In the genomic region with DNA sequence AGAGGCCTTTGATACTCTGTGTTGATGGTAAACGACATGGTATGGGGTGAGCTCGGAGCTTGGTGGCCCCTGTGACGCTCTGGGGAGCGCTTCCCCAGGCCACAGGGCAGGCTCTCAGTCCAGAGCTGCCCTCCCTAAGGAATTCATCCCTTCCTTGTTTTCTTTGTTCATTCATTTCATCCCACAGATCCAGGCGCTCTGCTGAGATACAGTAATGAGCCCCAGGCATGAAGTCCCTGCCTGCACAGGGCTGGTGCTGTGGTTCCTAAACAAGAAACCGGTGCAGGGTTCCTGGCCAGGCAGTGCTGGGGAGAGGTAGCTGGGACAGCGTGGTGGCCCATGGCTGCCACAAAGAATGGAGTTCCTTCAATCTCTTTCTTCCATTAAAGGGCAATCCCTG, we compare ENCODE assay signal across 17 cellular contexts. TPM values are rescaled to one million over a fixed set of nuclear protein-coding genes. Genes with fewer than 3 reads are reported as not detected.
A peak's percentile ranks its signal among the peaks of the same experiment; 100 is the strongest.
DNase-seq lines count a peak whose midpoint lies in the region; ATAC-seq and TF ChIP-seq lines count a peak whose summit lies in the region.
"Had no signal": no experiment of that assay in that cellular context is flagged by ENCODE, and none has a peak within 500 bp of the region (broad histone marks: within the 10 kb centered on the region; RNA-seq: fewer than 3 reads in every experiment).

No MANE protein-coding gene starts in this region.

- no peak overlapping the region for H3K4me3 Mint-ChIP-seq in glutamatergic neuron (ENCODE audit: unreplicated experiment)

- H3K4me3 ChIP-seq in Karpas-422 (ENCODE audit: low read length) (no peak overlapping the region), dorsolateral prefrontal cortex (no peak overlapping the region), neuronal stem cell (ENCODE audit: low read length in 2 of 2) (no peak overlapping the region), tibial nerve (no peak overlapping the region)
- H3K4me3 ChIP-seq: colonic mucosa, hepatocyte had no signal

- TF ChIP-seq CTCF in dorsolateral prefrontal cortex (IDR thresholded peaks at IDR 0.05 in 54 of 56, conservative IDR thresholded peaks at IDR 0.05 in 2 of 56; ENCODE audit: low read depth in 1 of 56, partially characterized antibody in 56 of 56) (no peak), tibial nerve (IDR thresholded peaks at IDR 0.05) (no peak), glutamatergic neuron (IDR thresholded peaks at IDR 0.05; ENCODE audit: partially characterized antibody, unreplicated experiment) (no peak)

- H3K27me3 Mint-ChIP-seq in glutamatergic neuron (ENCODE audit: unreplicated experiment) = peaks cover 4% of the 10 kb centered on the region

- H3K9me3 ChIP-seq in Karpas-422 (ENCODE audit: low read length) (no peaks in the 10 kb centered on the region), neuronal stem cell (replicated peaks in 1 of 2; ENCODE audit: control insufficient read depth in 2 of 2, insufficient read depth in 1 of 2, low read depth in 1 of 2, low read length in 2 of 2) (no peaks in the 10 kb centered on the region), tibial nerve (no peaks in the 10 kb centered on the region)
- H3K9me3 ChIP-seq: colonic mucosa had no signal

- H2BK120ac ChIP-seq in neuronal stem cell (ENCODE audit: low read depth, low read length) = no peak overlapping the region

- no peak overlapping the region for H3K9ac ChIP-seq in Karpas-422 (ENCODE audit: low read length)
- H3K9ac ChIP-seq in neuronal stem cell (ENCODE audit: low read depth, low read length, poor library complexity) = no peak overlapping the region

- no peak overlapping the region for H3K4ac ChIP-seq in neuronal stem cell (ENCODE audit: low read length)

- peaks cover 13% of the 10 kb centered on the region for H3K4me1 Mint-ChIP-seq in glutamatergic neuron (ENCODE audit: low read depth, unreplicated experiment)

- H2BK5ac ChIP-seq in neuronal stem cell (ENCODE audit: low read length) = peak overlapping the region; percentile 14

- H3K79me1 ChIP-seq in neuronal stem cell (ENCODE audit: low read depth, low read length) = peaks cover 30% of the 10 kb centered on the region

- whole genome bisulfite sequencing in neuronal stem cell (ENCODE audit: extremely low coverage in 2 of 2, insufficient read length in 2 of 2, insufficient replicate concordance in 1 of 2), 2 donors = no CpG with 5 or more reads among the region's 7 CpGs
- 40 to 42% methylated on average over 7 of the region's 7 CpGs for WGBS in tibial nerve, 2 donors

- no peak overlapping the region for H3K14ac ChIP-seq in neuronal stem cell (ENCODE audit: low read length)

- intact Hi-C loops in dorsolateral prefrontal cortex (cut with DNase I) = no loop called here

- peaks cover 100% of the 10 kb centered on the region for H3K79me2 ChIP-seq in Karpas-422 (ENCODE audit: low read length)

- H4K20me1 ChIP-seq in Karpas-422 (ENCODE audit: insufficient read depth, low read depth, low read length) = peaks cover 75% of the 10 kb centered on the region

- peaks cover 32% of the 10 kb centered on the region; the same call in 1 of the 2 replicates for H3K36me3 ChIP-seq in Karpas-422 (ENCODE audit: insufficient read depth, low read length)
- peaks cover 3 to 41% of the 10 kb centered on the region in 2 donors for H3K36me3 ChIP-seq in neuronal stem cell (replicated peaks in 1 of 2; ENCODE audit: control insufficient read depth in 2 of 2, insufficient read depth in 2 of 2, low read length in 2 of 2)
- no peaks in the 10 kb centered on the region for H3K36me3 ChIP-seq in tibial nerve
- H3K36me3 ChIP-seq: colonic mucosa had no signal

- H3K36me3 Mint-ChIP-seq in glutamatergic neuron (ENCODE audit: unreplicated experiment) = no peaks in the 10 kb centered on the region

- DNase-seq in Karpas-422 (no peak), dorsolateral prefrontal cortex (no peak), neuronal stem cell (ENCODE audit: low spot score) (no peak), tibial nerve (ENCODE audit: low spot score in 2 of 2) (no peak), glutamatergic neuron (no peak)
- no peak for DNase-seq in effector CD8-positive, alpha-beta T cell (lab: John Stamatoyannopoulos, UW)
- DNase-seq: activated CD4-positive, alpha-beta T cell treated with anti-CD3 and anti-CD28 coated beads for 1 hour; AML-193; anterior cingulate cortex; DMS 273 treated with DMSO at 0.1 percent for 48 hours; NCI-H1694; NCI-H2227 treated with DMSO at 0.1 percent for 48 hours; Right ventricle myocardium superior had no signal

- no peak overlapping the region for H3K23ac ChIP-seq in neuronal stem cell (ENCODE audit: low read depth, low read length, poor library complexity)

- H3K27me3 ChIP-seq in Karpas-422 (ENCODE audit: low read length) (no peaks in the 10 kb centered on the region), dorsolateral prefrontal cortex (no peaks in the 10 kb centered on the region), neuronal stem cell (ENCODE audit: control insufficient read depth in 3 of 3, insufficient read depth in 3 of 3, low read depth in 1 of 3, low read length in 3 of 3) (no peaks in the 10 kb centered on the region), tibial nerve (no peaks in the 10 kb centered on the region)
- H3K27me3 ChIP-seq: colonic mucosa, hepatocyte had no signal

- H2AK5ac ChIP-seq in neuronal stem cell (ENCODE audit: low read depth, low read length) = no peak overlapping the region

- ATAC-seq in HG03039 (IDR thresholded peaks at IDR 0.05; ENCODE audit: unreplicated experiment) = no peak
- ATAC-seq: esophagus mucosa had no signal

- H3K4me1 ChIP-seq in Karpas-422 (ENCODE audit: low read length) = peaks cover 48% of the 10 kb centered on the region
- peaks cover 25 to 44% of the 10 kb centered on the region in 2 donors for H3K4me1 ChIP-seq in neuronal stem cell (ENCODE audit: control insufficient read depth in 2 of 2, insufficient read depth in 1 of 2, low read depth in 1 of 2, low read length in 2 of 2)
- H3K4me1 ChIP-seq in tibial nerve = peaks cover 0 to 100% (median 77%) of the 10 kb centered on the region in 4 donors

- H4K8ac ChIP-seq in neuronal stem cell (ENCODE audit: low read depth, low read length) = no peak overlapping the region

- H2AFZ ChIP-seq in Karpas-422 (ENCODE audit: low read length) (no peak overlapping the region), neuronal stem cell (ENCODE audit: low read length) (no peak overlapping the region)
- H2AFZ ChIP-seq: hepatocyte had no signal

- H4K91ac ChIP-seq in neuronal stem cell (ENCODE audit: low read depth, low read length, poor library complexity) = peak overlapping the region; percentile 40

- H3K18ac ChIP-seq in neuronal stem cell (ENCODE audit: low read length) = no peak overlapping the region

- peak in 1 of 2 donors; percentile 33 for TF ChIP-seq EP300 in tibial nerve (IDR thresholded peaks at IDR 0.05)

- H2BK12ac ChIP-seq in neuronal stem cell (ENCODE audit: low read length) = no peak overlapping the region

- H3K4me2 ChIP-seq in Karpas-422 (ENCODE audit: low read depth, low read length, poor library complexity, severe bottlenecking) (no peak overlapping the region), neuronal stem cell (ENCODE audit: insufficient read depth, low read length, poor library complexity, severe bottlenecking) (no peak overlapping the region)
- H3K4me2 ChIP-seq: hepatocyte had no signal

- no peak overlapping the region for H3K27ac Mint-ChIP-seq in glutamatergic neuron (ENCODE audit: unreplicated experiment)

- H3K9me3 Mint-ChIP-seq in glutamatergic neuron (ENCODE audit: unreplicated experiment) = no peaks in the 10 kb centered on the region

- H3K9me2 ChIP-seq in Karpas-422 (replicated peaks; ENCODE audit: insufficient read depth, low read length) = no peaks in the 10 kb centered on the region

- 0 out of 2 replicates have a peak overlapping the region, but pooled peaks have one; percentile 99 for H3K27ac ChIP-seq in Karpas-422 (ENCODE audit: low read length)
- peak overlapping the region in 31 of 59 donors; percentile 2 to 73 (median 50) for H3K27ac ChIP-seq in dorsolateral prefrontal cortex
- H3K27ac ChIP-seq in neuronal stem cell (replicated peaks; ENCODE audit: low read length) = peak overlapping the region; percentile 19
- H3K27ac ChIP-seq in tibial nerve = peak overlapping the region; percentile 69 to 98 (median 86)
- H3K27ac ChIP-seq: hepatocyte had no signal

- no peak overlapping the region for H2BK15ac ChIP-seq in neuronal stem cell (ENCODE audit: low read length)

- TF ChIP-seq POLR2A in tibial nerve (IDR thresholded peaks at IDR 0.05) = peak in 1 of 2 donors; percentile 13

RNA-seq across cellular contexts. Expression of a gene that starts 14.4 kb away (rescaled TPM):
- total RNA-seq in Karpas-422 (2014; rRNA removed; shearing (Covaris generic); ENCODE audit: low replicate concordance) = 77.9 and 93.3 TPM in 2 replicates
- total RNA-seq in dorsolateral prefrontal cortex = 100 to 1,000 TPM in 3 of 120 experiments, 10 to 100 TPM in 117; 31.2 to 112 (median 51.6) TPM
- polyA plus RNA-seq in neuronal stem cell (2013, experiment 1 of 2) = 43.4 TPM
- 43.4 TPM for polyA plus RNA-seq in neuronal stem cell (2013, experiment 2 of 2)
- total RNA-seq in tibial nerve = 10 to 100 TPM; 25.3 to 53.1 (median 43.3) TPM
- 5.4 TPM for total RNA-seq in glutamatergic neuron (ENCODE audit: unreplicated experiment)

Comparison
In these comparisons a context has a peak if more than half of its experiments do, and no peak if none do; other contexts are left out.
1. H3K27ac ChIP-seq: peak in every context shown above with its lines; median percentile 99 in Karpas-422; 86 in tibial nerve; 50 in dorsolateral prefrontal cortex; 19 in neuronal stem cell.